In the genomic region with DNA sequence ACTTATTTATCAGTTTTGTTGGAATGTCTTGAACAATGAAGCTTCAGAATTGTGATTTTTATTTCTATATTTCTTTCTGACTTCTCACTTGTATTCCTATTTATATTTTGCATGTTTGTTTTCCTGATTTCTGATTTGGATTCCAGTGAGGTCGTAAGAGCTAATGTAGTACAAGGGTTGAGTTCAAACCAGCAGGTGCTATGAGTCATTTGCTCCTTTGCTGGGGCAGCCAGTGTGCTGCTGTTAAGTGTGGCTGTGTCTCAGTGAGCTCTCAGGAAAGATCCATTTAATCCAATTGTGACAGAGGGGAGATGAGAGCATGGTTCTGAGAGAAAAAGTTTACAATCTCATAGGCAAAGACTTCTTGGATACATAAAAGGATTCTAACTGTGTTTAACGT, we compare ENCODE assay signal across 8 cellular contexts. TPM values are rescaled to one million over a fixed set of nuclear protein-coding genes. Genes with fewer than 3 reads are reported as not detected.
DNase-seq lines count a peak whose midpoint lies in the region; ATAC-seq and TF ChIP-seq lines count a peak whose summit lies in the region.

No MANE protein-coding gene starts in this region.

- peak; percentile 15 for DNase-seq in NCI-H1436 (lab: John Stamatoyannopoulos, UW)
- no peak for DNase-seq in NCI-H1436 treated with DMSO at 0.1 percent for 48 hours (lab: John Stamatoyannopoulos, UW)
- DNase-seq in RKO (ENCODE audit: low spot score) = peak; percentile 53
- DNase-seq in retinal pigment epithelial cell (ENCODE audit: low read depth) = peak; percentile 62
- no peak for DNase-seq in effector CD8-positive, alpha-beta T cell (lab: John Stamatoyannopoulos, UW)

- no peak overlapping the region for H3K4me3 ChIP-seq in gastroesophageal sphincter
- no peak overlapping the region for H3K4me3 ChIP-seq in retinal pigment epithelial cell (ENCODE audit: low read length)

- no peaks in the 10 kb centered on the region for H3K36me3 ChIP-seq in gastroesophageal sphincter

- TF ChIP-seq CTCF in gastroesophageal sphincter (IDR thresholded peaks at IDR 0.05) (no peak), retinal pigment epithelial cell (conservative IDR thresholded peaks at IDR 0.05; ENCODE audit: low read depth, low read length) (no peak)

- H3K27ac ChIP-seq in gastroesophageal sphincter = peak overlapping the region in 1 of 4 donors; percentile 75

- H3K27me3 ChIP-seq in gastroesophageal sphincter = no peaks in the 10 kb centered on the region

- no peak for TF ChIP-seq POLR2A in gastroesophageal sphincter (IDR thresholded peaks at IDR 0.05)

- TF ChIP-seq EP300 in gastroesophageal sphincter (IDR thresholded peaks at IDR 0.05) = no peak

- no peaks in the 10 kb centered on the region for H3K9me3 ChIP-seq in gastroesophageal sphincter

- 38 to 42% methylated on average over 1 to 2 of the region's 2 CpGs for WGBS in gastroesophageal sphincter (ENCODE audit: low coverage in 1 of 2), 2 donors

- H3K4me1 ChIP-seq in gastroesophageal sphincter = peaks cover 6 to 77% (median 18%) of the 10 kb centered on the region in 3 donors

- ATAC-seq in gastroesophageal sphincter = peak; percentile 62
- ATAC-seq in HG02938 (IDR thresholded peaks at IDR 0.05; ENCODE audit: unreplicated experiment) = no peak
- ATAC-seq in GM19023 (IDR thresholded peaks at IDR 0.05; ENCODE audit: unreplicated experiment) = no peak

RNA-seq across cellular contexts. Expression of gene MCU, which starts 48.6 kb away (rescaled TPM):
- 10 to 100 TPM; 17.6 to 24.9 (median 20.3) TPM for total RNA-seq in gastroesophageal sphincter

Comparison
In these comparisons a context has a peak if more than half of its experiments do, and no peak if none do; other contexts are left out.
1. DNase-seq: peak in NCI-H1436 (single experiment), RKO (single experiment) and retinal pigment epithelial cell (single experiment); none in NCI-H1436 treated with DMSO at 0.1 percent for 48 hours (single experiment) and effector CD8-positive, alpha-beta T cell (single experiment).